In the genomic region with DNA sequence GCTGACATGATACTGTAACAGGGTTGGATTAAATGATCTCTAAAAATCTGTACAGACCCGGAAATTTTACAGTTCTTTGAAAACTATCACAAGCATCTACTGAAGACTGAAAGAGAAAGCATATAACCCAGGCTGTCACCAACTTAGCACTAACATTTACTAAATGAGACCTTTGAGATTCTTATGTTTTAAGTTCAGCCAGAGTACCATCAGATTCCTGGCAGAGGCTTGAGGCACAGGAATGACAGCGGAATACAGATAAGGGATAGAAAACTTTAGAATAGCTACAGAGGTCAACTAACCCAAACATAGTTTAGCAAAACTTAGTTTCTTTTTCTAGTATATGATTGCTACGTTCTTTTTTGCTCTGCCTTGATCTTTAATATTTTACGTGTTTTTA, we compare ENCODE assay signal across 1 cellular context.
TF ChIP-seq lines count a peak whose summit lies in the region.

No MANE protein-coding gene starts in this region.

TF ChIP-seq in SK-N-SH, 30 proteins besides CTCF, POLR2A, EP300 and RAD21 (continued from another document):
- no peak for TF ChIP-seq JUND (IDR thresholded peaks at IDR 0.05)
